ENCODE assay signal across 1 cellular context in genomic region chr2:12059616-12060441, GRCh38.
TF ChIP-seq lines count a peak whose summit lies in the region.

No MANE protein-coding gene starts in this region.

TF ChIP-seq in K562, 482 proteins besides CTCF, POLR2A, EP300 and RAD21 (continued from another document):
- TF ChIP-seq ZNF280A (IDR thresholded peaks at IDR 0.05; ENCODE audit: low read depth, partially characterized antibody) (no peak), HCFC1 (IDR thresholded peaks at IDR 0.05; ENCODE audit: low read depth, low read length) (no peak), NCOR1 (IDR thresholded peaks at IDR 0.05) (peak; percentile 81), TBL1XR1 (IDR thresholded peaks at IDR 0.05; ENCODE audit: low read length in 2 of 2) (peak in 1 of 2 experiments; percentile 43; a peak in 1 of 4 replicates), STAT5A (IDR thresholded peaks at IDR 0.05; ENCODE audit: borderline replicate concordance, low read length) (peak; percentile 49; the same call in 1 of the 2 replicates), ZBTB26 (CRISPR knock-in tag; IDR thresholded peaks at IDR 0.05) (no peak), HOXB6 (CRISPR knock-in tag; IDR thresholded peaks at IDR 0.05; ENCODE audit: borderline replicate concordance) (no peak), AFF1 (IDR thresholded peaks at IDR 0.05; ENCODE audit: low read depth in 1 of 2, partially characterized antibody in 2 of 2) (peak in 1 of 2 experiments; percentile 41), CBFA2T2 (conservative IDR thresholded peaks at IDR 0.05) (peak; percentile 84), PML (IDR thresholded peaks at IDR 0.05; ENCODE audit: low read length) (peak; percentile 56), ZNF551 (CRISPR knock-in tag; IDR thresholded peaks at IDR 0.05) (no peak), PHF20 (IDR thresholded peaks at IDR 0.05; ENCODE audit: partially characterized antibody) (no peak), HIVEP1 (CRISPR knock-in tag; IDR thresholded peaks at IDR 0.05) (no peak), NR0B1 (IDR thresholded peaks at IDR 0.05; ENCODE audit: partially characterized antibody) (no peak), NEUROD1 (IDR thresholded peaks at IDR 0.05; ENCODE audit: borderline replicate concordance, low read depth, low read length, partially characterized antibody) (no peak), TAF15 (IDR thresholded peaks at IDR 0.05; ENCODE audit: low read depth, low read length) (no peak), POLR2H (tag; IDR thresholded peaks at IDR 0.05; ENCODE audit: low read depth) (no peak), MAFG (tag; conservative IDR thresholded peaks at IDR 0.05) (no peak), CBFA2T3 (IDR thresholded peaks at IDR 0.05) (peak; percentile 91), PBX2 (CRISPR knock-in tag; IDR thresholded peaks at IDR 0.05; ENCODE audit: low read depth) (no peak), PBX2 (tag; conservative IDR thresholded peaks at IDR 0.05; ENCODE audit: low read depth) (peak; percentile 35), SMARCA4 (IDR thresholded peaks at IDR 0.05) (peak; percentile 91), E2F8 (IDR thresholded peaks at IDR 0.05; ENCODE audit: low read depth, partially characterized antibody) (no peak), SOX6 (IDR thresholded peaks at IDR 0.05) (peak; percentile 29; the same call in 1 of the 2 replicates), U2AF2 (optimal IDR thresholded peaks at IDR 0.05; ENCODE audit: low read depth, low read length) (no peak), ZBTB49 (CRISPR knock-in tag; IDR thresholded peaks at IDR 0.05; ENCODE audit: borderline replicate concordance) (no peak), E2F1 (CRISPR knock-in tag; IDR thresholded peaks at IDR 0.05) (no peak), LEF1 (IDR thresholded peaks at IDR 0.05) (peak; percentile 52; the same call in 1 of the 2 replicates), SMARCA5 (IDR thresholded peaks at IDR 0.05) (no peak), EHMT2 (IDR thresholded peaks at IDR 0.05) (peak; percentile 45; the same call in 1 of the 2 replicates), MBD1 (CRISPR knock-in tag; IDR thresholded peaks at IDR 0.05) (no peak), KLF13 (tag; IDR thresholded peaks at IDR 0.05; ENCODE audit: borderline replicate concordance, low read depth) (no peak), ESRRA (IDR thresholded peaks at IDR 0.05; ENCODE audit: borderline replicate concordance, low read depth) (no peak)
